8 cellular contexts compared by ENCODE assay signal in the genomic region with DNA sequence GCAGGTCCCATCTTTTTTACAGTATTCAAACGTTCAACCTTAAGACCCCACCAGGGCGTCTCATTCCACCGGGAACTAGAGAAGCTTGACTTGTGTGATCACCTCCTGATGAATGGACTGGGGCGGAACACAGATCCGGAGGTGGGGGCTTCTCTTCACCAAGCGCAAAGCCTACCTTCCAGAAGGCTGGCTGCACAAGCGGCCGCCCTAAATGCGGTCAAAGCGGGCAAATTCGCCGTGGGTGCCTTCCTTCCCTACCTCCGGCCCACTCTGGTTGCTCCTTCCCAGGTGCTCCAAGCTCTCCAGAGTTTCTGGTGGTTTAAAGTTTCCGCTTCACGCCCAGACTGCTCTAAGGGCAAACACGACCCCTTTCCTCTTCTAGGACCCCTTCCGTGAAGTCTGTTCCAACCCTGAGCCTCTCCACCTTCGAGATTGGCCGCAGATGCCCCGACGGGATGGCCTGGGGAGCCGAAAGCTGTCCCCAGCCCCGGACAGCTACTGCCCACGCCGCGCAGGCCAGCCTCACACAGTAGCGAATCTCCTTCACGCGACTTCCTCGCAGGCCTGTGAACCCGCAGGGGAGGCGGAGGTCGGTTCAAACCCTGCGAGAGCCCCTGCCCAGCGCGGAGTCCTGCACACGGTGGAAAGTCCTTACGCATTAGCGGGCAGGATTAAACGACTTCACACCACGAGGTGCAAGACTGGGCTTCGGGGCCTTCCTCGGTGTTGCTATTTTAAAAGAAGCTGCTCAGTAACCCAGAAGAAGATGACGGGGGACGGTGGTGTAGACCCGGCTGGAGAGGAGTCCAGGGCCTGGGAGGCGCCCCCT. TPM values are rescaled to one million over a fixed set of nuclear protein-coding genes. Genes with fewer than 3 reads are reported as not detected.
DNase-seq lines count a peak whose midpoint lies in the region; ATAC-seq and TF ChIP-seq lines count a peak whose summit lies in the region.

No MANE protein-coding gene starts in this region.

- H3K36me3 Mint-ChIP-seq in endothelial cell (ENCODE audit: low read depth, unreplicated experiment) = peaks cover 4% of the 10 kb centered on the region
- no peaks in the 10 kb centered on the region for H3K36me3 Mint-ChIP-seq in naive thymus-derived CD8-positive, alpha-beta T cell

- H3K4me3 Mint-ChIP-seq in endothelial cell (ENCODE audit: unreplicated experiment) = peak overlapping the region; percentile 90
- H3K4me3 Mint-ChIP-seq in naive thymus-derived CD8-positive, alpha-beta T cell = peak overlapping the region; percentile 61 to 81 (median 73)

- POLR2A ChIA-PET in naive thymus-derived CD8-positive, alpha-beta T cell (lab: Charles Lee) = no interaction called here

- H3K27ac Mint-ChIP-seq in endothelial cell (ENCODE audit: unreplicated experiment) = peak overlapping the region; percentile 93
- peak overlapping the region in 8 of 10 donors; percentile 2 to 89 (median 49) for H3K27ac Mint-ChIP-seq in naive thymus-derived CD8-positive, alpha-beta T cell

- peak in 1 of 2 donors; percentile 2 for ATAC-seq in naive thymus-derived CD8-positive, alpha-beta T cell
- ATAC-seq in HG03565 (IDR thresholded peaks at IDR 0.05; ENCODE audit: unreplicated experiment) = no peak

- H3K4me3 ChIP-seq in AG09309 (ENCODE audit: control insufficient read depth, low read depth, low read length) = peak overlapping the region; percentile 65

- H3K9me3 Mint-ChIP-seq in endothelial cell (ENCODE audit: unreplicated experiment) = no peaks in the 10 kb centered on the region
- H3K9me3 Mint-ChIP-seq in naive thymus-derived CD8-positive, alpha-beta T cell = peaks cover 0 to 1% (median 0%) of the 10 kb centered on the region in 9 donors

- DNase-seq in AG09309 (ENCODE audit: low read depth) (no peak), T-helper 9 cell (peak; percentile 6), endothelial cell (ENCODE audit: low spot score) (peak; percentile 20), NCI-H774 (lab: John Stamatoyannopoulos, UW) (no peak), OCI-M1 (lab: John Stamatoyannopoulos, UW) (no peak), cerebellar cortex (ENCODE audit: low spot score) (no peak)
- DNase-seq in naive thymus-derived CD8-positive, alpha-beta T cell = peak in 4 of 10 donors; percentile 2 to 56 (median 10)

- peaks cover 11% of the 10 kb centered on the region for H3K27me3 Mint-ChIP-seq in endothelial cell (ENCODE audit: unreplicated experiment)
- H3K27me3 Mint-ChIP-seq in naive thymus-derived CD8-positive, alpha-beta T cell = peaks cover 0 to 23% (median 7%) of the 10 kb centered on the region in 5 donors

- no peak for TF ChIP-seq CTCF in AG09309 (IDR thresholded peaks at IDR 0.05; ENCODE audit: control insufficient read depth, insufficient read depth, low read depth, low read length, missing control alignments)
- TF ChIP-seq CTCF in endothelial cell (IDR thresholded peaks at IDR 0.05; ENCODE audit: unreplicated experiment) = no peak

- H3K4me1 Mint-ChIP-seq in endothelial cell (ENCODE audit: unreplicated experiment) = peaks cover 24% of the 10 kb centered on the region
- peaks cover 2 to 18% (median 11%) of the 10 kb centered on the region in 4 donors for H3K4me1 Mint-ChIP-seq in naive thymus-derived CD8-positive, alpha-beta T cell

RNA-seq across cellular contexts. Expression of a gene that starts 1.6 kb away (rescaled TPM):
- 32.0 TPM for total RNA-seq in endothelial cell (ENCODE audit: unreplicated experiment)
- total RNA-seq in naive thymus-derived CD8-positive, alpha-beta T cell = 1 to 10 TPM; 7.4 to 8.0 TPM
- polyA plus RNA-seq in naive thymus-derived CD8-positive, alpha-beta T cell = 1 to 10 TPM in 1 of 3 donors, under 1 TPM in 2; 0.59 to 1.0 (median 0.77) TPM

Comparison
In these comparisons a context has a peak if more than half of its experiments do, and no peak if none do; other contexts are left out.
1. DNase-seq: peak in T-helper 9 cell (single experiment) and endothelial cell (single experiment); none in AG09309 (single experiment), NCI-H774 (single experiment), OCI-M1 (single experiment) and cerebellar cortex (single experiment).